8 cellular contexts compared by ENCODE assay signal in genomic region chr14:105527381-105528196, GRCh38. TPM values are rescaled to one million over a fixed set of nuclear protein-coding genes. Genes with fewer than 3 reads are reported as not detected.
DNase-seq lines count a peak whose midpoint lies in the region; ATAC-seq and TF ChIP-seq lines count a peak whose summit lies in the region.

No MANE protein-coding gene starts in this region.

- no peaks in the 10 kb centered on the region for H3F3A ChIP-seq in smooth muscle cell (ENCODE audit: low read depth)

- no peak overlapping the region for H3K9ac ChIP-seq in smooth muscle cell (ENCODE audit: low read depth)

- H3K27me3 Mint-ChIP-seq in activated T-cell treated with anti-CD3 and anti-CD28 coated beads, Interleukin-2, amount 50 U/mL, for 24 hours: peaks cover 30% of the 10 kb centered on the region

- in situ Hi-C loops in HAP-1 (cut with MboI; ENCODE audit: low sequenced_read_pairs): no loop called here

- 84% methylated on average over 38 of the region's 44 CpGs for WGBS in smooth muscle cell (ENCODE audit: low lambda C conversion rate)

- no peak overlapping the region for H3K27ac ChIP-seq in smooth muscle cell (ENCODE audit: low read depth)

- ATAC-seq in left ventricle myocardium superior: peak; percentile 22

- peaks cover 5% of the 10 kb centered on the region for H3K36me3 ChIP-seq in HAP-1 (replicated peaks)
- no peaks in the 10 kb centered on the region for H3K36me3 ChIP-seq in smooth muscle cell (ENCODE audit: low read depth)

- no peaks in the 10 kb centered on the region for H3K9me3 Mint-ChIP-seq in activated T-cell treated with anti-CD3 and anti-CD28 coated beads, Interleukin-2, amount 50 U/mL, for 24 hours

- intact Hi-C loops in left ventricle myocardium superior (cut with micrococcal nuclease): no loop called here

- H3K4me1 ChIP-seq in HAP-1 (peaks cover 3% of the 10 kb centered on the region; the same call in 1 of the 2 replicates), smooth muscle cell (ENCODE audit: low read depth) (no peaks in the 10 kb centered on the region)

- no peak overlapping the region for H2AFZ ChIP-seq in smooth muscle cell (ENCODE audit: low read depth)

- H3K27me3 ChIP-seq in HAP-1 (ENCODE audit: low read depth): peaks cover 6% of the 10 kb centered on the region
- no peaks in the 10 kb centered on the region for H3K27me3 ChIP-seq in smooth muscle cell (ENCODE audit: low read depth)

- no peaks in the 10 kb centered on the region for H3K9me3 ChIP-seq in HAP-1
- no peaks in the 10 kb centered on the region for H3K9me3 ChIP-seq in smooth muscle cell (replicated peaks; ENCODE audit: low read depth)

- H4K20me1 ChIP-seq in smooth muscle cell (ENCODE audit: low read depth): no peaks in the 10 kb centered on the region

- peak overlapping the region; percentile 76 for H3K4me3 Mint-ChIP-seq in activated T-cell treated with anti-CD3 and anti-CD28 coated beads, Interleukin-2, amount 50 U/mL, for 24 hours

- no peak for TF ChIP-seq CTCF in smooth muscle cell (IDR thresholded peaks at IDR 0.05; ENCODE audit: borderline replicate concordance, insufficient read depth, poor library complexity, severe bottlenecking)

- H3K27ac Mint-ChIP-seq in activated T-cell treated with anti-CD3 and anti-CD28 coated beads, Interleukin-2, amount 50 U/mL, for 24 hours: peak overlapping the region; percentile 47

- peak overlapping the region; percentile 81 for H3K4me2 ChIP-seq in smooth muscle cell

- peaks cover 22% of the 10 kb centered on the region for H3K4me1 Mint-ChIP-seq in activated T-cell treated with anti-CD3 and anti-CD28 coated beads, Interleukin-2, amount 50 U/mL, for 24 hours (ENCODE audit: low read depth)

- H3K36me3 Mint-ChIP-seq in activated T-cell treated with anti-CD3 and anti-CD28 coated beads, Interleukin-2, amount 50 U/mL, for 24 hours (ENCODE audit: low read depth): peaks cover 6% of the 10 kb centered on the region

- H3K4me3 ChIP-seq in HAP-1 (peak overlapping the region; percentile 61), smooth muscle cell (peak overlapping the region; percentile 51)

- H3K79me2 ChIP-seq in smooth muscle cell (ENCODE audit: low read depth): no peaks in the 10 kb centered on the region

- peak in 1 of 2 experiments; percentile 33 for DNase-seq in HAP-1 (ENCODE audit: low spot score in 2 of 2)
- no peak for DNase-seq in activated T-cell treated with anti-CD3 and anti-CD28 coated beads, Interleukin-2, amount 50 U/mL, for 24 hours
- no peak for DNase-seq in left ventricle myocardium superior
- DNase-seq in smooth muscle cell (lab: John Stamatoyannopoulos, UW; ENCODE audit: unreplicated experiment): no peak
- no peak for DNase-seq in NCI-H2196 treated with DMSO at 0.1 percent for 48 hours (lab: John Stamatoyannopoulos, UW; ENCODE audit: unreplicated experiment)
- DNase-seq in HK-2 (ENCODE audit: unreplicated experiment): no peak
- no peak for DNase-seq in effector CD4-positive, alpha-beta T cell
- DNase-seq in activated CD8-positive, alpha-beta memory T cell treated with anti-CD3 and anti-CD28 coated beads for 24 hours: no peak

RNA-seq across cellular contexts. Expression of gene TMEM121, which starts 1.2 kb away (rescaled TPM):
- total RNA-seq in left ventricle myocardium superior (4.0 TPM), smooth muscle cell (2.6 and 7.0 TPM in 2 replicates)
- 7.2 and 12.1 TPM in 2 replicates for polyA plus RNA-seq in smooth muscle cell

RNA-seq across cellular contexts. Expression of gene TEDC1, which starts 36.5 kb away (rescaled TPM):
- total RNA-seq in left ventricle myocardium superior (5.1 TPM), smooth muscle cell (3.8 and 3.9 TPM in 2 replicates)
- polyA plus RNA-seq in smooth muscle cell: 4.7 and 8.2 TPM in 2 replicates

RNA-seq across cellular contexts. Expression of gene CRIP1, which starts 40.9 kb away (rescaled TPM):
- total RNA-seq in left ventricle myocardium superior (59.4 TPM), smooth muscle cell (0.27 and 4.9 TPM in 2 replicates)
- 31.8 and 40.6 TPM in 2 replicates for polyA plus RNA-seq in smooth muscle cell

RNA-seq across cellular contexts. Expression of gene CRIP2, which starts 53.0 kb away (rescaled TPM):
- total RNA-seq in left ventricle myocardium superior: 1,036 TPM
- total RNA-seq in smooth muscle cell: 7.6 and 14.1 TPM in 2 replicates
- polyA plus RNA-seq in smooth muscle cell: 38.1 and 45.7 TPM in 2 replicates

Comparison
In these comparisons a context has a peak if more than half of its experiments do, and no peak if none do; other contexts are left out.
1. RNA of gene CRIP1, which starts 40.9 kb away (total RNA-seq): 59.4 TPM in left ventricle myocardium superior (single experiment); 0.27 to 4.9 TPM in smooth muscle cell; every median in the first group is over 10 times any median in the second.